In the genomic region with DNA sequence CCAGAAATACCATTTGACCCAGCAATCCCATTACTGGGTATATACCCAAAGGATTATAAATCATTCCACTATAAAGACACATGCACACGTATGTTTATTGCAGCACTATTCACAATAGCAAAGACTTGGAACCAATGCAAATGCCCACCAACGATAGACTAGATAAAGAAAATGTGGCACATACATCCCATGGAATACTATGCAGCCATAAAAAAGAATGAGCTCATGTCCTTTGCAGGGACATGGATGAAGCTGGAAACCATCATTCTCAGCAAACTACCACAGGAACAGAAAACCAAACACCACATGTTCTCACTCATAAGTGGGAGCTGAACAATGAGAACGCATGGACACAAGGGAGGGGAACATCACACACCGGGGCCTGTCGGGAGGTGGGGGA, we compare ENCODE assay signal across 5 cellular contexts.
DNase-seq lines count a peak whose midpoint lies in the region; ATAC-seq, FAIRE-seq and TF ChIP-seq lines count a peak whose summit lies in the region.
"Not testable (repeated sequence)": the region's sequence is repeated elsewhere in the genome, so short reads cannot be mapped to it uniquely, and the experiment has no call there.

No MANE protein-coding gene starts in this region.

- TF ChIP-seq POLR2A in K562 (conservative IDR thresholded peaks at IDR 0.05), result not testable (repeated sequence)

- H3K4me2 ChIP-seq in K562 (ENCODE audit: insufficient read depth, low read length), result not testable (repeated sequence)

- TF ChIP-seq CTCF in Caco-2 (IDR thresholded peaks at IDR 0.05; ENCODE audit: insufficient read depth in 1 of 2, low read depth in 1 of 2, low read length in 1 of 2, severe bottlenecking in 1 of 2, unreplicated experiment in 1 of 2); K562 (IDR thresholded peaks at IDR 0.05 in 2 of 3, conservative IDR thresholded peaks at IDR 0.05 in 1 of 3; ENCODE audit: insufficient read depth in 2 of 3, low read depth in 1 of 3, low read length in 3 of 3); endothelial cell (IDR thresholded peaks at IDR 0.05; ENCODE audit: unreplicated experiment); cardiac muscle cell (IDR thresholded peaks at IDR 0.05; ENCODE audit: low read depth, low read length); progenitor cell of endocrine pancreas (IDR thresholded peaks at IDR 0.05; ENCODE audit: unreplicated experiment): not testable (repeated sequence)

- H3K9me3 Mint-ChIP-seq in Caco-2 (ENCODE audit: unreplicated experiment); endothelial cell (ENCODE audit: unreplicated experiment); progenitor cell of endocrine pancreas (ENCODE audit: low read depth): not testable (repeated sequence)

- POLR2A ChIA-PET in Caco-2 (lab: Charles Lee), result not testable (repeated sequence)
- POLR2A ChIA-PET in K562 (lab: Yijun Ruan, JAX), result interaction anchor here (0.9 kb wide), 1 partner anchor 14 kb away, joined by 3 read pairs; no protein-coding TSS in a partner anchor

- in situ Hi-C loops in K562 (cut with MboI), result not testable (repeated sequence)

- not testable (repeated sequence) for DNase-seq in Caco-2; K562 (ENCODE audit: extremely low read depth in 1 of 4, low spot score in 3 of 4); endothelial cell (ENCODE audit: low spot score); cardiac muscle cell (ENCODE audit: low read depth in 1 of 2, low spot score in 1 of 2); progenitor cell of endocrine pancreas (ENCODE audit: low spot score, unreplicated experiment)

- not testable (repeated sequence) for H4K20me1 ChIP-seq in K562 (replicated peaks; ENCODE audit: control insufficient read depth, insufficient read depth, low read length)

- TF ChIP-seq RAD21 in K562 (CRISPR knock-in tag; conservative IDR thresholded peaks at IDR 0.05 in 1 of 2, IDR thresholded peaks at IDR 0.05 in 1 of 2), result not testable (repeated sequence)

- H3K27me3 ChIP-seq in Caco-2 (replicated peaks; ENCODE audit: control insufficient read depth, insufficient read depth, low read length); K562 (ENCODE audit: control insufficient read depth in 2 of 2, insufficient read depth in 2 of 2, low read length in 2 of 2); cardiac muscle cell: not testable (repeated sequence)

- BruUV-seq in Caco-2 (replicated peaks; lab: Mats Ljungman, UMichigan); K562 (replicated peaks; lab: Mats Ljungman, UMichigan): not testable (repeated sequence)

- H3K27ac ChIP-seq in K562 (ENCODE audit: extremely low read depth, low read depth, low read length), result not testable (repeated sequence)
- peak overlapping the region; percentile 92 for H3K27ac ChIP-seq in cardiac muscle cell

- ATAC-seq in K562, result not testable (repeated sequence)

- not testable (repeated sequence) for H2AFZ ChIP-seq in K562 (ENCODE audit: low read depth, low read length)

- H3K4me1 Mint-ChIP-seq in Caco-2 (ENCODE audit: low read depth, unreplicated experiment); progenitor cell of endocrine pancreas (ENCODE audit: low read depth): not testable (repeated sequence)
- peaks cover 38% of the 10 kb centered on the region for H3K4me1 Mint-ChIP-seq in endothelial cell (ENCODE audit: unreplicated experiment)

- CTCF ChIA-PET in Caco-2 (lab: Charles Lee); K562 (lab: Yijun Ruan, JAX; ENCODE audit: low intra/inter-chr PET ratio): not testable (repeated sequence)

- peaks cover 41% of the 10 kb centered on the region for H3K4me1 ChIP-seq in Caco-2
- not testable (repeated sequence) for H3K4me1 ChIP-seq in K562 (replicated peaks in 1 of 2; ENCODE audit: control insufficient read depth in 2 of 2, insufficient read depth in 2 of 2, low read length in 2 of 2)
- H3K4me1 ChIP-seq in cardiac muscle cell (ENCODE audit: low read depth), result peaks cover 22% of the 10 kb centered on the region

- H3K27ac Mint-ChIP-seq in Caco-2 (ENCODE audit: unreplicated experiment) (peak overlapping the region; percentile 77), endothelial cell (ENCODE audit: unreplicated experiment) (peak overlapping the region; percentile 75)
- H3K27ac Mint-ChIP-seq in progenitor cell of endocrine pancreas, result not testable (repeated sequence)

- not testable (repeated sequence) for H3K79me2 ChIP-seq in K562 (ENCODE audit: control insufficient read depth, insufficient read depth, low read length)

- H3K9me1 ChIP-seq in K562 (ENCODE audit: control insufficient read depth, insufficient read depth, low read length), result not testable (repeated sequence)

- not testable (repeated sequence) for H3K4me3 Mint-ChIP-seq in Caco-2 (ENCODE audit: unreplicated experiment)
- H3K4me3 Mint-ChIP-seq in endothelial cell (ENCODE audit: unreplicated experiment) (peak overlapping the region; percentile 37), progenitor cell of endocrine pancreas (ENCODE audit: low read depth) (peak overlapping the region; percentile 14)

- 84% methylated on average over 4 of the region's 5 CpGs for WGBS in K562 (ENCODE audit: insufficient coverage, low coverage, missing lambda C conversion rate)

- H3K36me3 ChIP-seq in Caco-2 (ENCODE audit: control insufficient read depth, insufficient read depth, low read length), result not testable (repeated sequence)
- H3K36me3 ChIP-seq in K562 (ENCODE audit: control insufficient read depth, insufficient read depth, low read length) (peaks cover 23% of the 10 kb centered on the region), cardiac muscle cell (peaks cover 16% of the 10 kb centered on the region)

- H3K4me3 ChIP-seq in Caco-2 (ENCODE audit: low read depth, low read length); K562; cardiac muscle cell: not testable (repeated sequence)

- H3K36me3 Mint-ChIP-seq in Caco-2 (ENCODE audit: insufficient read depth, unreplicated experiment) (peaks cover 26% of the 10 kb centered on the region), endothelial cell (ENCODE audit: low read depth, unreplicated experiment) (peaks cover 39% of the 10 kb centered on the region), progenitor cell of endocrine pancreas (ENCODE audit: insufficient read depth) (peaks cover 21% of the 10 kb centered on the region)

- H3K9me3 ChIP-seq in Caco-2; K562 (replicated peaks; ENCODE audit: control insufficient read depth, insufficient read depth, low read depth, low read length); cardiac muscle cell (ENCODE audit: low read depth): not testable (repeated sequence)

- intact Hi-C loops in Caco-2 (cut with micrococcal nuclease; ENCODE audit: unreplicated experiment), result loop anchor here (2.0 kb wide), 1 partner anchor 107 kb away; the partner anchor contains the start of gene EPS15
- intact Hi-C loops in K562 (cut with micrococcal nuclease), result not testable (repeated sequence)

- not testable (repeated sequence) for H3K27me3 Mint-ChIP-seq in Caco-2 (ENCODE audit: insufficient read depth, unreplicated experiment); endothelial cell (ENCODE audit: unreplicated experiment); progenitor cell of endocrine pancreas

- TF ChIP-seq EP300 in K562 (IDR thresholded peaks at IDR 0.05; ENCODE audit: low read length), result not testable (repeated sequence)

- FAIRE-seq in K562 (lab: Jason Lieb, UNC), result not testable (repeated sequence)

- H3K9ac ChIP-seq in K562 (ENCODE audit: insufficient read depth in 1 of 2, low read depth in 2 of 2, low read length in 2 of 2), result not testable (repeated sequence)

TF ChIP-seq in K562, 482 proteins besides CTCF, POLR2A, EP300 and RAD21:
- peak; percentile 81 for TF ChIP-seq ZNF146 (CRISPR knock-in tag; IDR thresholded peaks at IDR 0.05; ENCODE audit: unreplicated experiment)
